ENCODE assay signal across 9 cellular contexts in genomic region chr9:5743109-5743508, GRCh38.
"Had no signal": no experiment of that assay in that cellular context is flagged by ENCODE, and none has a peak within 500 bp of the region (broad histone marks: within the 10 kb centered on the region; RNA-seq: fewer than 3 reads in every experiment).

No MANE protein-coding gene starts in this region.

- H2AFZ ChIP-seq: GM23248 had no signal

- FAIRE-seq: HepG2, K562 had no signal

- DNase-seq: GM23248, GOT3, H7, HFFc6 had no signal

- H3K4me3 Mint-ChIP-seq: HFFc6 had no signal

- H3K27ac Mint-ChIP-seq: HFFc6 had no signal

- H3K27ac ChIP-seq: GM23248, HL-60 had no signal

- H3K4me3 ChIP-seq: GM23248, HAP-1, K562 had no signal

- H3K9me3 Mint-ChIP-seq: HFFc6 had no signal

- H3K9me3 ChIP-seq: HAP-1 had no signal

- ATAC-seq: HCT116, HepG2, K562 had no signal

- H3K9ac ChIP-seq: GM23248 had no signal
